Comparison of ENCODE assay signal across 2 cellular contexts in genomic region chr3:33430061-33430460, GRCh38.
TF ChIP-seq lines count a peak whose summit lies in the region.

No MANE protein-coding gene starts in this region.

TF ChIP-seq in HEK293, 187 proteins besides CTCF, POLR2A, EP300 and RAD21:
- 0 out of 2 replicates have a peak, but pooled peaks have one; percentile 0 for TF ChIP-seq ZNF501 (tag by site-specific recombination; IDR thresholded peaks at IDR 0.05)
- TF ChIP-seq SP3 (tag by site-specific recombination; IDR thresholded peaks at IDR 0.05) = no peak

TF ChIP-seq in K562, 482 proteins besides CTCF, POLR2A, EP300 and RAD21:
- TF ChIP-seq MEF2D (tag; conservative IDR thresholded peaks at IDR 0.05; ENCODE audit: low read depth) = no peak
- no peak for TF ChIP-seq TSC22D4 (tag; IDR thresholded peaks at IDR 0.05)
- TF ChIP-seq ESRRB (CRISPR knock-in tag; IDR thresholded peaks at IDR 0.05; ENCODE audit: borderline replicate concordance) = no peak
- no peak for TF ChIP-seq GTF2F1 (IDR thresholded peaks at IDR 0.05; ENCODE audit: low read depth, low read length)
- no peak for TF ChIP-seq C11orf30 (IDR thresholded peaks at IDR 0.05; ENCODE audit: low read depth)
- TF ChIP-seq NR3C1 (CRISPR knock-in tag; IDR thresholded peaks at IDR 0.05) = no peak
- no peak for TF ChIP-seq MCM2 (IDR thresholded peaks at IDR 0.05; ENCODE audit: low read depth)
- no peak for TF ChIP-seq ZFPM2 (CRISPR knock-in tag; IDR thresholded peaks at IDR 0.05)
- no peak for TF ChIP-seq ADNP (tag; IDR thresholded peaks at IDR 0.05)
- no peak for TF ChIP-seq YY1 (IDR thresholded peaks at IDR 0.05; ENCODE audit: borderline replicate concordance in 1 of 3, control insufficient read depth in 1 of 3, extremely low read depth in 1 of 3, insufficient read depth in 3 of 3, insufficient read length in 1 of 3, insufficient replicate concordance in 2 of 3, low read depth in 1 of 3, low read length in 2 of 3)
TF ChIP-seq in K562: peak in this region for 0.
